ENCODE assay signal across 1 cellular context in genomic region chr1:2145946-2146835, GRCh38.
TF ChIP-seq lines count a peak whose summit lies in the region.

No MANE protein-coding gene starts in this region.

TF ChIP-seq in HepG2, 621 proteins besides CTCF, POLR2A, EP300 and RAD21 (continued from another document):
- TF ChIP-seq ZNF691 (CRISPR knock-in tag; IDR thresholded peaks at IDR 0.05; ENCODE audit: borderline replicate concordance, low read depth) (no peak), SRY (CRISPR knock-in tag; IDR thresholded peaks at IDR 0.05) (no peak), ELF1 (CRISPR knock-in tag; IDR thresholded peaks at IDR 0.05) (no peak)
TF ChIP-seq in HepG2: peak in this region for 0.
